In the genomic region with DNA sequence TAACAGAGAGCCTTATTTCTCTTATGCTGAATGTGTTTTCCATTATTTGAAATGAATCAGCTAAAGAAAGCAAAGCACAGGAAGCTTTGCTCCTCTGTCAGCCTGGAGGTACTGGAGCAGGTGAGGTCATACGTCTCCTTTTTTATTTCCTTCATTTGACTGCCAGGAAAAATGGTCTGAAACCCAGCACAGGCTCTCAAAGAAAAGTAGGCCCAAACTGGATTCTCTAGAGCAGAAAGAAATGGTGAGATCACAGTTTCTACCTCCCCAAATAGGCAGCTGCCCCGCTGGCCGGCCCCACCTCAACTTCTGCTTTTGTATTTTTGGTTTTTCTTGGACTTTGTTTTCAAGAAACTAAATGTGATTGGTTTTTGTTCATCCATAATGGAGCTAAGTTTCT, we compare ENCODE assay signal across 9 cellular contexts.
A peak's percentile ranks its signal among the peaks of the same experiment; 100 is the strongest.
DNase-seq lines count a peak whose midpoint lies in the region; ATAC-seq and TF ChIP-seq lines count a peak whose summit lies in the region.
"Had no signal": no experiment of that assay in that cellular context is flagged by ENCODE, and none has a peak within 500 bp of the region (broad histone marks: within the 10 kb centered on the region; RNA-seq: fewer than 3 reads in every experiment).

No MANE protein-coding gene starts in this region.

- peaks cover 2% of the 10 kb centered on the region for H3K79me1 ChIP-seq in mesendoderm (ENCODE audit: low read length)

- H3K23ac ChIP-seq in mesendoderm (ENCODE audit: low read length), result no peak overlapping the region

- no peak overlapping the region for H3K56ac ChIP-seq in mesendoderm (ENCODE audit: low read length)

- intact Hi-C loops in left lung (cut with DNase I), result no loop called here

- H4K5ac ChIP-seq in mesendoderm (ENCODE audit: low read length), result no peak overlapping the region

- ATAC-seq in HG02759 (IDR thresholded peaks at IDR 0.05; ENCODE audit: unreplicated experiment), result peak; percentile 66
- ATAC-seq in left lung, result peak; percentile 12

- H3K4me3 ChIP-seq in left lung (no peak overlapping the region), mesendoderm (ENCODE audit: low read length) (no peak overlapping the region)

- no CpG with 5 or more reads among the region's 3 CpGs for WGBS in mesendoderm (ENCODE audit: extremely low coverage, insufficient coverage, low lambda C conversion rate)

- H3K9ac ChIP-seq in mesendoderm (ENCODE audit: low read length), result no peak overlapping the region

- H3K27ac ChIP-seq in left lung (peak overlapping the region; percentile 13 to 65), mesendoderm (ENCODE audit: low read depth, low read length) (no peak overlapping the region)
- H3K27ac ChIP-seq: 22Rv1 had no signal

- no peak overlapping the region for H3K4me2 ChIP-seq in mesendoderm (ENCODE audit: low read length)

- DNase-seq in DMS153 (lab: John Stamatoyannopoulos, UW) (peak; percentile 5), DMS153 treated with DMSO at 0.1 percent for 48 hours (lab: John Stamatoyannopoulos, UW; ENCODE audit: unreplicated experiment) (no peak), NOMO-1 treated with DMSO at 0.1 percent for 48 hours (lab: John Stamatoyannopoulos, UW; ENCODE audit: unreplicated experiment) (peak; percentile 91), left lung (peak in 1 of 2 donors; percentile 80), mesendoderm (no peak)
- DNase-seq in stimulated activated CD4-positive, alpha-beta T cell treated with anti-CD3 and anti-CD28 coated beads, Interleukin-4, amount 100 ng/mL, for 24 hours, result no peak
- DNase-seq in effector CD8-positive, alpha-beta T cell (lab: John Stamatoyannopoulos, UW), result no peak

- no peaks in the 10 kb centered on the region for H3K9me3 ChIP-seq in left lung

- H2BK120ac ChIP-seq in mesendoderm (ENCODE audit: low read depth, low read length), result no peak overlapping the region

- H3K18ac ChIP-seq in mesendoderm (ENCODE audit: low read length), result no peak overlapping the region

- peaks cover 0 to 25% of the 10 kb centered on the region in 2 donors for H3K36me3 ChIP-seq in left lung
- peaks cover 4% of the 10 kb centered on the region for H3K36me3 ChIP-seq in mesendoderm (ENCODE audit: control insufficient read depth, insufficient read depth, low read length)

- no peak overlapping the region for H2BK15ac ChIP-seq in mesendoderm (replicated peaks; ENCODE audit: low read depth)

- peaks cover 3% of the 10 kb centered on the region for H3K79me2 ChIP-seq in mesendoderm (ENCODE audit: control insufficient read depth, insufficient read depth, low read length)

- H3K4me1 ChIP-seq in left lung (peaks cover 9 to 50% of the 10 kb centered on the region in 2 donors), mesendoderm (ENCODE audit: control insufficient read depth, low read depth, low read length) (no peaks in the 10 kb centered on the region)

- H2AK5ac ChIP-seq in mesendoderm (ENCODE audit: low read length), result no peak overlapping the region

- H2BK5ac ChIP-seq in mesendoderm (ENCODE audit: low read length), result no peak overlapping the region

- no peak for TF ChIP-seq CTCF in left lung (IDR thresholded peaks at IDR 0.05)

- H3K27me3 ChIP-seq in left lung, result no peaks in the 10 kb centered on the region
- no peaks in the 10 kb centered on the region for H3K27me3 ChIP-seq in mesendoderm (ENCODE audit: insufficient read depth, low read length, poor library complexity)

- no peak overlapping the region for H3K4ac ChIP-seq in mesendoderm (ENCODE audit: low read depth, low read length)

- no peak overlapping the region for H4K8ac ChIP-seq in mesendoderm (ENCODE audit: low read depth, low read length)

Comparison
In these comparisons a context has a peak if more than half of its experiments do, and no peak if none do; other contexts are left out.
1. DNase-seq: peak in DMS153 (single experiment) and NOMO-1 treated with DMSO at 0.1 percent for 48 hours (single experiment); none in DMS153 treated with DMSO at 0.1 percent for 48 hours (single experiment), stimulated activated CD4-positive, alpha-beta T cell treated with anti-CD3 and anti-CD28 coated beads, Interleukin-4, amount 100 ng/mL, for 24 hours (single experiment), effector CD8-positive, alpha-beta T cell (single experiment) and mesendoderm (single experiment).